In the genomic region with DNA sequence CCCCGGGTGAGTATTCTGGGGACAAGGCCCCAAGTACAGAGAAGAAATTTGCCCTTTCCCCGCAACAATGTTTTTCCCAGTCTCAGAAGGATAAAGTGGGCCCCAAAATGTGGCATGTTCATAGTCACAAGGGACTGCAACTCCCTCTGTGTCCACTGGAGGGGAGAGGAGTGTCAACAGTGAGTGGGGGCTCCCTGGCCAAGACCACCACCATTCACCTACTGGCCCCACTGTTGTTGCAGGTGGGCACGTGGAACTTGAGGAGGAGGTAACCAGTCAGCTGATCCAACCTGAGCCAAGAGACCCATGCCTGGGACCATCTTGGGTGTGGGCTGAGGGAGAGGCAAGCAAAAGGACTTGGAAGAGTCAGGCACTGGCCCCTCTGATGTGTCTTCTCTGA, we compare ENCODE assay signal across 8 cellular contexts.
DNase-seq lines count a peak whose midpoint lies in the region; ATAC-seq and TF ChIP-seq lines count a peak whose summit lies in the region.

No MANE protein-coding gene starts in this region.

- no peaks in the 10 kb centered on the region for H3K27me3 ChIP-seq in neuron (ENCODE audit: insufficient read depth, low read length)

- peaks cover 3% of the 10 kb centered on the region for H3K4me1 ChIP-seq in neuron (ENCODE audit: insufficient read depth, low read length)

- H3K4me3 ChIP-seq in LNCaP clone FGC (ENCODE audit: low read depth, low read length), result no peak overlapping the region
- peak overlapping the region; percentile 50 to 67 for H3K4me3 ChIP-seq in foreskin fibroblast (ENCODE audit: low read depth in 1 of 2, low read length in 2 of 2)
- H3K4me3 ChIP-seq in neuron (ENCODE audit: low read length), result peak overlapping the region; percentile 48

- H3K9me3 ChIP-seq in neuron (ENCODE audit: low read length), result no peaks in the 10 kb centered on the region

- ATAC-seq in HG03378 (IDR thresholded peaks at IDR 0.05; ENCODE audit: unreplicated experiment), result no peak
- ATAC-seq in GM19455 (IDR thresholded peaks at IDR 0.05; ENCODE audit: unreplicated experiment), result no peak

- H2AFZ ChIP-seq in neuron (ENCODE audit: low read depth, low read length), result peak overlapping the region; percentile 56

- TF ChIP-seq CTCF in LNCaP clone FGC (IDR thresholded peaks at IDR 0.05; ENCODE audit: control insufficient read depth, extremely low read depth, insufficient read depth) (peak; percentile 48), foreskin fibroblast (IDR thresholded peaks at IDR 0.05; ENCODE audit: low read depth, low read length) (peak; percentile 68)

- peak; percentile 65 for DNase-seq in activated effector memory CD4-positive, alpha-beta T cell treated with anti-CD3 and anti-CD28 coated beads, Interleukin-2, amount 50 U/mL, for 16 hours
- DNase-seq in activated effector memory CD4-positive, alpha-beta T cell treated with Interleukin-2 at 50 U/mL for 16 hours, result no peak
- DNase-seq in LNCaP clone FGC (ENCODE audit: low read depth) (no peak), foreskin fibroblast (peak in 1 of 2 donors; percentile 69)
- peak; percentile 58 to 61 for DNase-seq in activated T-cell treated with anti-CD3 and anti-CD28 coated beads, Interleukin-2, amount 50 U/mL, for 48 hours

- H3K36me3 ChIP-seq in neuron (ENCODE audit: insufficient read depth, low read length), result peaks cover 60% of the 10 kb centered on the region

Comparison
In these comparisons a context has a peak if more than half of its experiments do, and no peak if none do; other contexts are left out.
1. DNase-seq: peak in activated effector memory CD4-positive, alpha-beta T cell treated with anti-CD3 and anti-CD28 coated beads, Interleukin-2, amount 50 U/mL, for 16 hours (single experiment) and activated T-cell treated with anti-CD3 and anti-CD28 coated beads, Interleukin-2, amount 50 U/mL, for 48 hours (2 of 2); none in activated effector memory CD4-positive, alpha-beta T cell treated with Interleukin-2 at 50 U/mL for 16 hours (single experiment) and LNCaP clone FGC (single experiment).